Comparison of ENCODE assay signal across 22 cellular contexts in genomic region chr4:86482296-86482695, GRCh38.
DNase-seq lines count a peak whose midpoint lies in the region; ATAC-seq and TF ChIP-seq lines count a peak whose summit lies in the region.
"Had no signal": no experiment of that assay in that cellular context is flagged by ENCODE, and none has a peak within 500 bp of the region (broad histone marks: within the 10 kb centered on the region; RNA-seq: fewer than 3 reads in every experiment).

No MANE protein-coding gene starts in this region.

- peak overlapping the region; percentile 62; the same call in 1 of the 2 replicates for H3K27ac ChIP-seq in DND-41 (ENCODE audit: low read length)
- H3K27ac ChIP-seq in SK-N-MC = peak overlapping the region; percentile 77
- no peak overlapping the region for H3K27ac ChIP-seq in hepatocyte
- H3K27ac ChIP-seq: left lung, Peyer's patch, transverse colon had no signal

- POLR2A ChIA-PET in activated CD8-positive, alpha-beta T cell treated with anti-CD3 and anti-CD28 coated beads for 36 hours (lab: Charles Lee) = no interaction called here

- peak overlapping the region; percentile 1 for H3K4me2 ChIP-seq in DND-41 (ENCODE audit: insufficient read depth, low read length)
- peak overlapping the region; percentile 73 for H3K4me2 ChIP-seq in hepatocyte

- 73% methylated on average over 2 of the region's 2 CpGs for WGBS in hepatocyte (ENCODE audit: low lambda C conversion rate, missing lambda C conversion rate)

- peaks cover 40% of the 10 kb centered on the region for H3K4me1 ChIP-seq in DND-41 (ENCODE audit: insufficient read depth, low read length)
- H3K4me1 ChIP-seq in hepatocyte (ENCODE audit: insufficient read depth) = peaks cover 7% of the 10 kb centered on the region
- H3K4me1 ChIP-seq: BE2C, left lung, Peyer's patch had no signal

- no peaks in the 10 kb centered on the region for H3K27me3 Mint-ChIP-seq in neural crest cell (ENCODE audit: low read depth)
- H3K27me3 Mint-ChIP-seq in activated CD8-positive, alpha-beta T cell treated with anti-CD3 and anti-CD28 coated beads for 36 hours = no peaks in the 10 kb centered on the region
- H3K27me3 Mint-ChIP-seq: activated T-helper 17 cell treated with anti-CD3 and anti-CD28 coated beads, Interleukin-2, amount 50 U/mL, for 72 hours; stimulated activated naive CD8-positive, alpha-beta T cell treated with anti-CD3 and anti-CD28 coated beads, Interleukin-15, amount 100 ng/mL, for 72 hours had no signal

- ATAC-seq in DND-41 (ENCODE audit: insufficient read depth, low read depth) = no peak
- no peak for ATAC-seq in activated CD8-positive, alpha-beta T cell treated with anti-CD3 and anti-CD28 coated beads for 36 hours
- ATAC-seq in GM19035 (IDR thresholded peaks at IDR 0.05; ENCODE audit: unreplicated experiment) = no peak
- ATAC-seq: activated naive CD4-positive, alpha-beta T cell treated with anti-CD3 and anti-CD28 coated beads, Interleukin-2, amount 50 U/mL, for 72 hours; activated T-helper 17 cell treated with anti-CD3 and anti-CD28 coated beads, Interleukin-2, amount 50 U/mL, for 72 hours; mucosa of descending colon; stimulated activated naive CD8-positive, alpha-beta T cell treated with anti-CD3 and anti-CD28 coated beads, Interleukin-15, amount 100 ng/mL, for 72 hours had no signal

- H3K4me3 ChIP-seq in DND-41 (ENCODE audit: low read depth in 1 of 2, low read length in 2 of 2) (no peak overlapping the region), SK-N-MC (peak overlapping the region; percentile 69), hepatocyte (no peak overlapping the region)
- H3K4me3 ChIP-seq: left lung, mucosa of descending colon, Peyer's patch, transverse colon had no signal

- TF ChIP-seq CTCF in DND-41 (IDR thresholded peaks at IDR 0.05; ENCODE audit: borderline replicate concordance, extremely low read depth, low read length, poor library complexity, severe bottlenecking) = no peak
- TF ChIP-seq CTCF in hepatocyte (IDR thresholded peaks at IDR 0.05; ENCODE audit: poor library complexity) = no peak
- no peak for TF ChIP-seq CTCF in neural crest cell (conservative IDR thresholded peaks at IDR 0.05)
- TF ChIP-seq CTCF in activated CD8-positive, alpha-beta T cell treated with anti-CD3 and anti-CD28 coated beads for 36 hours (IDR thresholded peaks at IDR 0.05) = no peak

- H3K9me3 ChIP-seq in DND-41 (ENCODE audit: insufficient read depth, low read length, severe bottlenecking) = no peaks in the 10 kb centered on the region
- H3K9me3 ChIP-seq in SK-N-MC (ENCODE audit: low read depth, low read length) = no peaks in the 10 kb centered on the region
- H3K9me3 ChIP-seq in hepatocyte (ENCODE audit: low read depth) = no peaks in the 10 kb centered on the region
- H3K9me3 ChIP-seq: BE2C, left lung, mucosa of descending colon, Peyer's patch, transverse colon had no signal

- no peak overlapping the region for H3K9ac ChIP-seq in DND-41 (ENCODE audit: low read depth, low read length)
- H3K9ac ChIP-seq in SK-N-MC (ENCODE audit: insufficient read length) = no peak overlapping the region

- DNase-seq in DND-41 (no peak), SK-N-MC (ENCODE audit: low read depth, low spot score) (no peak), hepatocyte (ENCODE audit: low spot score) (no peak), neural crest cell (ENCODE audit: low read depth, low spot score) (no peak), NCI-H526 (lab: John Stamatoyannopoulos, UW) (no peak), cerebellar cortex (ENCODE audit: low spot score) (no peak)
- DNase-seq in activated CD8-positive, alpha-beta T cell treated with anti-CD3 and anti-CD28 coated beads for 36 hours = no peak
- DNase-seq: activated CD4-positive, alpha-beta T cell treated with anti-CD3 and anti-CD28 coated beads, Interleukin-2, amount 10 ng/mL, durations not matched to agents 24 days and 14 days; BE2C; left lung; mucosa of descending colon; NCI-H2107; NK-92 treated with Interleukin-12 subunit alpha and Interleukin-12 subunit beta, amount 100 ng/mL, for 24 hours; occipital lobe; Peyer's patch; stimulated activated CD4-positive, alpha-beta T cell treated with anti-CD3 and anti-CD28 coated beads, Interleukin-12 subunit alpha, Interleukin-12 subunit beta, amount 100 ng/mL, for 4 hours; stimulated activated naive CD8-positive, alpha-beta T cell treated with anti-CD3 and anti-CD28 coated beads, Interleukin-15, amount 100 ng/mL, for 72 hours; transverse colon had no signal

- peak overlapping the region; percentile 86 for H3K27ac Mint-ChIP-seq in neural crest cell (ENCODE audit: unreplicated experiment)
- no peak overlapping the region for H3K27ac Mint-ChIP-seq in activated CD8-positive, alpha-beta T cell treated with anti-CD3 and anti-CD28 coated beads for 36 hours
- H3K27ac Mint-ChIP-seq: activated CD4-positive, alpha-beta T cell treated with anti-CD3 and anti-CD28 coated beads, Interleukin-2, amount 10 ng/mL, durations not matched to agents 24 days and 14 days; activated naive CD4-positive, alpha-beta T cell treated with anti-CD3 and anti-CD28 coated beads, Interleukin-2, amount 50 U/mL, for 72 hours; activated T-helper 17 cell treated with anti-CD3 and anti-CD28 coated beads, Interleukin-2, amount 50 U/mL, for 72 hours; stimulated activated naive CD8-positive, alpha-beta T cell treated with anti-CD3 and anti-CD28 coated beads, Interleukin-15, amount 100 ng/mL, for 72 hours; T-helper 1 cell treated with Interleukin-12 subunit alpha and Interleukin-12 subunit beta and Interleukin-4 antibody, amounts not matched to agents 30 μg/mL and 1 μg/mL, for 36 hours had no signal

- H2AFZ ChIP-seq in DND-41 (ENCODE audit: low read depth, low read length) = 0 out of 2 replicates have a peak overlapping the region, but pooled peaks have one; percentile 4
- no peak overlapping the region for H2AFZ ChIP-seq in hepatocyte

- H3K4me3 Mint-ChIP-seq in neural crest cell = peak overlapping the region; percentile 68
- no peak overlapping the region for H3K4me3 Mint-ChIP-seq in activated CD8-positive, alpha-beta T cell treated with anti-CD3 and anti-CD28 coated beads for 36 hours
- H3K4me3 Mint-ChIP-seq: activated CD4-positive, alpha-beta T cell treated with anti-CD3 and anti-CD28 coated beads, Interleukin-2, amount 10 ng/mL, durations not matched to agents 24 days and 14 days; activated T-helper 17 cell treated with anti-CD3 and anti-CD28 coated beads, Interleukin-2, amount 50 U/mL, for 72 hours; stimulated activated naive CD8-positive, alpha-beta T cell treated with anti-CD3 and anti-CD28 coated beads, Interleukin-15, amount 100 ng/mL, for 72 hours; T-helper 1 cell treated with Interleukin-12 subunit alpha and Interleukin-12 subunit beta and Interleukin-4 antibody, amounts not matched to agents 30 μg/mL and 1 μg/mL, for 36 hours had no signal

- peaks cover 11% of the 10 kb centered on the region for H3K36me3 Mint-ChIP-seq in neural crest cell (ENCODE audit: low read depth)
- H3K36me3 Mint-ChIP-seq in activated CD8-positive, alpha-beta T cell treated with anti-CD3 and anti-CD28 coated beads for 36 hours (ENCODE audit: low read depth) = no peaks in the 10 kb centered on the region
- H3K36me3 Mint-ChIP-seq: activated naive CD4-positive, alpha-beta T cell treated with anti-CD3 and anti-CD28 coated beads, Interleukin-2, amount 50 U/mL, for 72 hours had no signal

- intact Hi-C loops in activated CD8-positive, alpha-beta T cell treated with anti-CD3 and anti-CD28 coated beads for 36 hours (cut with micrococcal nuclease) = no loop called here

- H3K36me3 ChIP-seq in DND-41 (ENCODE audit: insufficient read depth, low read length) (no peaks in the 10 kb centered on the region), SK-N-MC (ENCODE audit: insufficient read depth, low read length) (no peaks in the 10 kb centered on the region), hepatocyte (replicated peaks; ENCODE audit: insufficient read depth, low read depth) (no peaks in the 10 kb centered on the region)
- H3K36me3 ChIP-seq: BE2C, left lung, Peyer's patch, transverse colon had no signal

- H3K9me2 ChIP-seq in hepatocyte (replicated peaks; ENCODE audit: insufficient read depth) = no peaks in the 10 kb centered on the region

- peaks cover 19% of the 10 kb centered on the region for H3K4me1 Mint-ChIP-seq in neural crest cell
- no peaks in the 10 kb centered on the region for H3K4me1 Mint-ChIP-seq in activated CD8-positive, alpha-beta T cell treated with anti-CD3 and anti-CD28 coated beads for 36 hours (ENCODE audit: low read depth)
- H3K4me1 Mint-ChIP-seq: activated T-helper 17 cell treated with anti-CD3 and anti-CD28 coated beads, Interleukin-2, amount 50 U/mL, for 72 hours; stimulated activated naive CD8-positive, alpha-beta T cell treated with anti-CD3 and anti-CD28 coated beads, Interleukin-15, amount 100 ng/mL, for 72 hours had no signal

- H4K20me1 ChIP-seq in DND-41 (ENCODE audit: insufficient read depth, low read length) = no peaks in the 10 kb centered on the region
- no peaks in the 10 kb centered on the region for H4K20me1 ChIP-seq in hepatocyte (ENCODE audit: insufficient read depth, poor library complexity, severe bottlenecking)

- H3K9me3 Mint-ChIP-seq in neural crest cell = peaks cover 2% of the 10 kb centered on the region
- H3K9me3 Mint-ChIP-seq in activated CD8-positive, alpha-beta T cell treated with anti-CD3 and anti-CD28 coated beads for 36 hours = no peaks in the 10 kb centered on the region
- H3K9me3 Mint-ChIP-seq: activated CD4-positive, alpha-beta T cell treated with anti-CD3 and anti-CD28 coated beads, Interleukin-2, amount 10 ng/mL, durations not matched to agents 24 days and 14 days; activated naive CD4-positive, alpha-beta T cell treated with anti-CD3 and anti-CD28 coated beads, Interleukin-2, amount 50 U/mL, for 72 hours; activated T-helper 17 cell treated with anti-CD3 and anti-CD28 coated beads, Interleukin-2, amount 50 U/mL, for 72 hours; stimulated activated naive CD8-positive, alpha-beta T cell treated with anti-CD3 and anti-CD28 coated beads, Interleukin-15, amount 100 ng/mL, for 72 hours; T-helper 1 cell treated with Interleukin-12 subunit alpha and Interleukin-12 subunit beta and Interleukin-4 antibody, amounts not matched to agents 30 μg/mL and 1 μg/mL, for 36 hours had no signal

- H3K79me2 ChIP-seq in DND-41 (ENCODE audit: insufficient read depth, low read length) (no peaks in the 10 kb centered on the region), hepatocyte (no peaks in the 10 kb centered on the region)

- H3K27me3 ChIP-seq in DND-41 (ENCODE audit: insufficient read depth, low read length, poor library complexity) (no peaks in the 10 kb centered on the region), hepatocyte (no peaks in the 10 kb centered on the region)
- H3K27me3 ChIP-seq: BE2C, left lung, Peyer's patch, transverse colon had no signal

- CTCF ChIA-PET in activated CD8-positive, alpha-beta T cell treated with anti-CD3 and anti-CD28 coated beads for 36 hours (lab: Charles Lee) = interaction anchor here (1.6 to 2.0 kb wide), 3 partner anchors 12 to 17 kb away, joined by 4 to 12 read pairs (median 5); no protein-coding TSS in a partner anchor
